Comparison of ENCODE assay signal across 7 cellular contexts in genomic region chr1:27463911-27464310, GRCh38. TPM values are rescaled to one million over a fixed set of nuclear protein-coding genes. Genes with fewer than 3 reads are reported as not detected.
A peak's percentile ranks its signal among the peaks of the same experiment; 100 is the strongest.
DNase-seq lines count a peak whose midpoint lies in the region; ATAC-seq and TF ChIP-seq lines count a peak whose summit lies in the region.
"Not testable (repeated sequence)": the region's sequence is repeated elsewhere in the genome, so short reads cannot be mapped to it uniquely, and the experiment has no call there.

No MANE protein-coding gene starts in this region.

- BruUV-seq in HCT116 (replicated peaks; lab: Mats Ljungman, UMichigan); PC-3 (replicated peaks; lab: Mats Ljungman, UMichigan): not testable (repeated sequence)

- H3K27me3 Mint-ChIP-seq in CD4-positive, alpha-beta T cell; activated T-cell treated with anti-CD3 and anti-CD28 coated beads, Interleukin-2, amount 50 U/mL, for 24 hours; chondrocyte (ENCODE audit: low read depth): not testable (repeated sequence)

- H3K36me3 Mint-ChIP-seq in CD4-positive, alpha-beta T cell (ENCODE audit: low read depth) = peaks cover 36% of the 10 kb centered on the region
- H3K36me3 Mint-ChIP-seq in activated T-cell treated with anti-CD3 and anti-CD28 coated beads, Interleukin-2, amount 50 U/mL, for 24 hours (ENCODE audit: low read depth) = peaks cover 23% of the 10 kb centered on the region
- H3K36me3 Mint-ChIP-seq in chondrocyte (ENCODE audit: low read depth) = not testable (repeated sequence)

- H3K27ac Mint-ChIP-seq in CD4-positive, alpha-beta T cell = peak overlapping the region; percentile 64
- peak overlapping the region; percentile 57 for H3K27ac Mint-ChIP-seq in activated T-cell treated with anti-CD3 and anti-CD28 coated beads, Interleukin-2, amount 50 U/mL, for 24 hours
- H3K27ac Mint-ChIP-seq in chondrocyte (ENCODE audit: unreplicated experiment) = peak overlapping the region; percentile 76

- not testable (repeated sequence) for TF ChIP-seq CTCF in CD4-positive, alpha-beta T cell (IDR thresholded peaks at IDR 0.05); HCT116 (IDR thresholded peaks at IDR 0.05 in 2 of 3, conservative IDR thresholded peaks at IDR 0.05 in 1 of 3; ENCODE audit: borderline replicate concordance in 1 of 3, insufficient read depth in 1 of 3, low read depth in 2 of 3, low read length in 2 of 3); PC-3 (conservative IDR thresholded peaks at IDR 0.05; ENCODE audit: low read depth, low read length); chondrocyte (IDR thresholded peaks at IDR 0.05); fibroblast of mammary gland (conservative IDR thresholded peaks at IDR 0.05; ENCODE audit: control insufficient read depth, insufficient read depth, low read depth, low read length)

- H3K27ac ChIP-seq in CD4-positive, alpha-beta T cell (ENCODE audit: low read depth, low read length); HCT116 (ENCODE audit: low read depth, low read length); PC-3 (ENCODE audit: low read length): not testable (repeated sequence)

- not testable (repeated sequence) for H3K9ac ChIP-seq in HCT116 (ENCODE audit: low read length); PC-3 (ENCODE audit: low read length)

- not testable (repeated sequence) for H3K4me2 ChIP-seq in HCT116 (ENCODE audit: low read length); PC-3 (ENCODE audit: low read length)

- DNase-seq in CD4-positive, alpha-beta T cell; HCT116 (ENCODE audit: low read depth, low spot score); activated T-cell treated with anti-CD3 and anti-CD28 coated beads, Interleukin-2, amount 50 U/mL, for 24 hours; chondrocyte (ENCODE audit: low spot score): not testable (repeated sequence)
- DNase-seq in PC-3 (peak; percentile 25), fibroblast of mammary gland (ENCODE audit: low read depth) (peak; percentile 41), kidney tubule cell (ENCODE audit: low spot score) (peak; percentile 22)

- H2AFZ ChIP-seq in HCT116 (ENCODE audit: low read depth, low read length, poor library complexity, severe bottlenecking); PC-3 (ENCODE audit: low read length): not testable (repeated sequence)

- not testable (repeated sequence) for H3K9me3 Mint-ChIP-seq in CD4-positive, alpha-beta T cell; activated T-cell treated with anti-CD3 and anti-CD28 coated beads, Interleukin-2, amount 50 U/mL, for 24 hours; chondrocyte (ENCODE audit: low read depth)

- not testable (repeated sequence) for H3F3A ChIP-seq in PC-3 (ENCODE audit: low read length, unreplicated experiment)

- RAD21 ChIA-PET in HCT116 (lab: Charles Lee; ENCODE audit: low non-redundant PET in 1 of 2, low total read pairs in 2 of 2, uncharacterized antibody in 2 of 2, unreplicated experiment in 2 of 2) = not testable (repeated sequence)

- not testable (repeated sequence) for H4K20me1 ChIP-seq in HCT116 (ENCODE audit: insufficient read depth); PC-3 (ENCODE audit: low read length)

- POLR2A ChIA-PET in CD4-positive, alpha-beta T cell (lab: Charles Lee) = interaction anchor here (1.1 to 1.6 kb wide), 2 partner anchors 8 to 26 kb away, joined by 6 to 8 read pairs; partner anchors contain the start of gene WASF2
- POLR2A ChIA-PET in HCT116 (lab: Charles Lee); PC-3 (lab: Charles Lee; ENCODE audit: unreplicated experiment): not testable (repeated sequence)

- not testable (repeated sequence) for H3K9me3 ChIP-seq in CD4-positive, alpha-beta T cell (ENCODE audit: control insufficient read depth, low read length); HCT116 (ENCODE audit: control insufficient read depth in 1 of 2, insufficient read depth in 1 of 2, low read depth in 1 of 2, low read length in 2 of 2); PC-3 (ENCODE audit: low read length)

- CTCF ChIA-PET in CD4-positive, alpha-beta T cell (lab: Charles Lee) = interaction anchor here (0.8 to 2.4 kb wide), 5 partner anchors 17 to 168 kb away, joined by 3 to 6 read pairs (median 3); no protein-coding TSS in a partner anchor
- CTCF ChIA-PET in HCT116 (lab: Charles Lee); PC-3 (lab: Charles Lee): not testable (repeated sequence)

- H3K27me3 ChIP-seq in CD4-positive, alpha-beta T cell (ENCODE audit: control insufficient read depth, insufficient read depth, low read length); HCT116 (ENCODE audit: insufficient read depth, low read length); PC-3 (ENCODE audit: low read length): not testable (repeated sequence)

- intact Hi-C loops in CD4-positive, alpha-beta T cell (cut with DNase I, micrococcal nuclease) = loop anchor here in 1 of 2 experiments (10.0 kb wide), 1 partner anchor 49 kb away; no protein-coding TSS in a partner anchor
- intact Hi-C loops in HCT116 (cut with micrococcal nuclease); PC-3 (cut with micrococcal nuclease): not testable (repeated sequence)

- TF ChIP-seq RAD21 in HCT116 (IDR thresholded peaks at IDR 0.05; ENCODE audit: low read depth) = not testable (repeated sequence)

- H3K4me3 ChIP-seq in HCT116 (replicated peaks in 1 of 2; ENCODE audit: low read depth in 1 of 2, low read length in 2 of 2); PC-3 (ENCODE audit: low read length); fibroblast of mammary gland (ENCODE audit: control insufficient read depth, low read depth, low read length): not testable (repeated sequence)

- not testable (repeated sequence) for H3K9me2 ChIP-seq in HCT116 (ENCODE audit: insufficient read depth); PC-3 (replicated peaks; ENCODE audit: low read length)

- H3K36me3 ChIP-seq in HCT116 (ENCODE audit: control insufficient read depth in 1 of 2, insufficient read depth in 2 of 2, low read length in 2 of 2); PC-3 (ENCODE audit: low read depth, low read length): not testable (repeated sequence)

- H3K4me1 ChIP-seq in HCT116 (ENCODE audit: control insufficient read depth in 1 of 2, insufficient read depth in 2 of 2, low read length in 2 of 2) = peaks cover 23% of the 10 kb centered on the region in 2 experiments
- H3K4me1 ChIP-seq in PC-3 (ENCODE audit: insufficient read depth, low read length) = not testable (repeated sequence)

- H3K4me1 Mint-ChIP-seq in CD4-positive, alpha-beta T cell (ENCODE audit: low read depth) = peaks cover 57% of the 10 kb centered on the region
- peaks cover 46% of the 10 kb centered on the region for H3K4me1 Mint-ChIP-seq in activated T-cell treated with anti-CD3 and anti-CD28 coated beads, Interleukin-2, amount 50 U/mL, for 24 hours (ENCODE audit: low read depth)
- H3K4me1 Mint-ChIP-seq in chondrocyte (ENCODE audit: low read depth) = peaks cover 27% of the 10 kb centered on the region

- H3K79me2 ChIP-seq in HCT116 (ENCODE audit: insufficient read depth, low read length) (peaks cover 97% of the 10 kb centered on the region), PC-3 (ENCODE audit: low read length) (peaks cover 98% of the 10 kb centered on the region)

- H3K4me3 Mint-ChIP-seq in CD4-positive, alpha-beta T cell; activated T-cell treated with anti-CD3 and anti-CD28 coated beads, Interleukin-2, amount 50 U/mL, for 24 hours; chondrocyte (ENCODE audit: unreplicated experiment): not testable (repeated sequence)

- not testable (repeated sequence) for ATAC-seq in CD4-positive, alpha-beta T cell (ENCODE audit: poor library complexity); PC-3
- ATAC-seq in HCT116 = peak; percentile 42; the same call in 1 of the 2 replicates

- TF ChIP-seq POLR2A in HCT116 (IDR thresholded peaks at IDR 0.05; ENCODE audit: borderline replicate concordance, extremely low read depth, insufficient read depth, insufficient read length) = not testable (repeated sequence)

RNA-seq across cellular contexts. Expression of gene WASF2, which starts 26.1 kb away (rescaled TPM):
- total RNA-seq in CD4-positive, alpha-beta T cell = 100 to 1,000 TPM; 119 to 121 TPM
- total RNA-seq in HCT116 (2021; ENCODE audit: unreplicated experiment) = 111 TPM
- polyA plus RNA-seq in HCT116 (2012) = 78.7 and 84.7 TPM in 2 replicates
- 20.7 and 32.4 TPM in 2 replicates for total RNA-seq in PC-3 (2014; rRNA removed)
- 114 to 136 TPM (median 128 TPM) in 3 replicates for total RNA-seq in chondrocyte
